ENCODE assay signal across 22 cellular contexts in genomic region chr1:180290265-180291001, GRCh38.
DNase-seq lines count a peak whose midpoint lies in the region; ATAC-seq, FAIRE-seq and TF ChIP-seq lines count a peak whose summit lies in the region.
"Had no signal": no experiment of that assay in that cellular context is flagged by ENCODE, and none has a peak within 500 bp of the region (broad histone marks: within the 10 kb centered on the region; RNA-seq: fewer than 3 reads in every experiment).

No MANE protein-coding gene starts in this region.

- H3K27ac ChIP-seq in GM12878 (ENCODE audit: control insufficient read depth, insufficient read depth) (peak overlapping the region; percentile 61), right lobe of liver (peak overlapping the region in 2 of 3 donors; percentile 4 to 58), transverse colon (peak overlapping the region in 3 of 4 donors; percentile 24 to 54 (median 52))
- H3K27ac ChIP-seq: breast epithelium, epithelial cell of prostate had no signal

- H3K4me3 Mint-ChIP-seq in natural killer cell treated with Interleukin-12 subunit alpha and Interleukin-12 subunit beta and Interleukin-15 and Interleukin-18, amount 100 ng/mL, for 72 hours = peak overlapping the region; percentile 2
- no peak overlapping the region for H3K4me3 Mint-ChIP-seq in natural killer cell
- H3K4me3 Mint-ChIP-seq: activated CD8-positive, alpha-beta T cell treated with anti-CD3 and anti-CD28 coated beads, Interleukin-2, amount 10 ng/mL, durations not matched to agents 7 days and 5 days; IgD-negative memory B cell had no signal

- BruUV-seq in GM12878 (replicated peaks; lab: Mats Ljungman, UMichigan) = no TSS peak

- no peaks in the 10 kb centered on the region for H3K79me2 ChIP-seq in GM12878 (ENCODE audit: control insufficient read depth, insufficient read depth, low read length)

- TF ChIP-seq EP300 in GM12878 (IDR thresholded peaks at IDR 0.05; ENCODE audit: borderline replicate concordance in 1 of 2, control insufficient read depth in 1 of 2, low read depth in 2 of 2, low read length in 2 of 2) = no peak
- no peak for TF ChIP-seq EP300 in transverse colon (IDR thresholded peaks at IDR 0.05; ENCODE audit: low read depth)

- no peaks in the 10 kb centered on the region for H4K20me1 ChIP-seq in GM12878 (ENCODE audit: control insufficient read depth, insufficient read depth)

- CTCF ChIA-PET in GM12878 (lab: Yijun Ruan, JAX) = interaction anchor here (1.0 to 1.2 kb wide), 3 partner anchors 11 to 77 kb away, joined by 3 to 4 read pairs (median 3); no protein-coding TSS in a partner anchor

- H3K4me1 ChIP-seq in GM12878 (ENCODE audit: control insufficient read depth, insufficient read depth, low read length) (no peaks in the 10 kb centered on the region), right lobe of liver (peaks cover 0 to 14% (median 3%) of the 10 kb centered on the region in 4 donors), transverse colon (peaks cover 0 to 23% (median 4%) of the 10 kb centered on the region in 4 donors)
- H3K4me1 ChIP-seq: breast epithelium had no signal

- TF ChIP-seq RAD21 in GM12878 (IDR thresholded peaks at IDR 0.05; ENCODE audit: insufficient read depth, low read depth, low read length) = no peak

- H3K27me3 ChIP-seq in GM12878 (replicated peaks in 1 of 2; ENCODE audit: control insufficient read depth in 2 of 2, insufficient read depth in 2 of 2, low read length in 1 of 2) (no peaks in the 10 kb centered on the region), right lobe of liver (no peaks in the 10 kb centered on the region), transverse colon (no peaks in the 10 kb centered on the region), H7 (ENCODE audit: control insufficient read depth, insufficient read depth, low read length) (no peaks in the 10 kb centered on the region)
- H3K27me3 ChIP-seq: breast epithelium had no signal

- RAD21 ChIA-PET in GM12878 (lab: Charles Lee; ENCODE audit: unreplicated experiment) = no interaction called here

- H3K27me3 Mint-ChIP-seq in natural killer cell treated with Interleukin-12 subunit alpha and Interleukin-12 subunit beta and Interleukin-15 and Interleukin-18, amount 100 ng/mL, for 72 hours = no peaks in the 10 kb centered on the region
- H3K27me3 Mint-ChIP-seq in natural killer cell (ENCODE audit: low read depth in 2 of 2) = no peaks in the 10 kb centered on the region
- H3K27me3 Mint-ChIP-seq: CD4-positive, alpha-beta memory T cell; IgD-negative memory B cell had no signal

- SMC1A ChIA-PET in GM12878 (lab: Charles Lee; ENCODE audit: uncharacterized antibody, unreplicated experiment) = interaction anchor here (0.6 to 1.6 kb wide), 8 partner anchors 9 to 139 kb away, joined by 3 to 6 read pairs (median 3); no protein-coding TSS in a partner anchor

- H3K9me3 ChIP-seq in GM12878 (replicated peaks; ENCODE audit: control insufficient read depth, insufficient read depth, low read length) (no peaks in the 10 kb centered on the region; the same call in 2 of the 3 replicates), right lobe of liver (no peaks in the 10 kb centered on the region), transverse colon (no peaks in the 10 kb centered on the region)
- H3K9me3 ChIP-seq: breast epithelium had no signal

- ATAC-seq in natural killer cell treated with Interleukin-12 subunit alpha and Interleukin-12 subunit beta and Interleukin-15 and Interleukin-18, amount 100 ng/mL, for 72 hours = no peak
- ATAC-seq in natural killer cell (no peak), GM12878 (peak; percentile 25), right lobe of liver (peak in 3 of 4 donors; percentile 13 to 54 (median 39))
- ATAC-seq: activated CD8-positive, alpha-beta T cell treated with anti-CD3 and anti-CD28 coated beads, Interleukin-2, amount 10 ng/mL, durations not matched to agents 7 days and 5 days; activated naive CD4-positive, alpha-beta T cell treated with anti-CD3 and anti-CD28 coated beads, Interleukin-2, amount 50 U/mL, for 72 hours; left ventricle myocardium superior had no signal

- no peak overlapping the region for H3K27ac Mint-ChIP-seq in natural killer cell treated with Interleukin-12 subunit alpha and Interleukin-12 subunit beta and Interleukin-15 and Interleukin-18, amount 100 ng/mL, for 72 hours
- H3K27ac Mint-ChIP-seq in natural killer cell = no peak overlapping the region
- H3K27ac Mint-ChIP-seq: activated CD8-positive, alpha-beta T cell treated with anti-CD3 and anti-CD28 coated beads, Interleukin-2, amount 10 ng/mL, durations not matched to agents 7 days and 5 days; activated T-helper 2 cell treated with anti-CD3 and anti-CD28 coated beads, Interferon-gamma antibody, Interleukin-2, Interleukin-4, amounts not matched to agents 10 μg/mL and 5 μg/mL and 100 μg/mL, durations not matched to agents 14 hours and 24 hours and 36 hours; IgD-negative memory B cell had no signal

- H3K4me1 Mint-ChIP-seq in natural killer cell treated with Interleukin-12 subunit alpha and Interleukin-12 subunit beta and Interleukin-15 and Interleukin-18, amount 100 ng/mL, for 72 hours (ENCODE audit: low read depth in 2 of 2) = peaks cover 16 to 18% of the 10 kb centered on the region in 2 donors
- H3K4me1 Mint-ChIP-seq in natural killer cell = peaks cover 10 to 16% of the 10 kb centered on the region in 2 donors

- TF ChIP-seq CTCF in natural killer cell (IDR thresholded peaks at IDR 0.05) (no peak), GM12878 (IDR thresholded peaks at IDR 0.05 in 2 of 3, conservative IDR thresholded peaks at IDR 0.05 in 1 of 3; ENCODE audit: control insufficient read depth in 2 of 3, extremely low read depth in 1 of 3, insufficient read depth in 1 of 3, low read depth in 3 of 3, low read length in 3 of 3) (no peak), right lobe of liver (IDR thresholded peaks at IDR 0.05) (no peak), transverse colon (IDR thresholded peaks at IDR 0.05) (no peak)

- FAIRE-seq in GM12878 (lab: Jason Lieb, UNC) = no peak
- no peak for FAIRE-seq in frontal cortex (lab: Jason Lieb, UNC)

- H3K9ac ChIP-seq in GM12878 (ENCODE audit: control insufficient read depth, insufficient read depth, low read length) = no peak overlapping the region

- H3K36me3 ChIP-seq in GM12878 (ENCODE audit: control insufficient read depth in 2 of 2, insufficient read depth in 2 of 2, low read length in 1 of 2) = peaks cover 0 to 3% of the 10 kb centered on the region in 2 experiments; a peak in 1 of 4 replicates
- H3K36me3 ChIP-seq in right lobe of liver = no peaks in the 10 kb centered on the region
- peaks cover 0 to 9% (median 0%) of the 10 kb centered on the region in 4 donors for H3K36me3 ChIP-seq in transverse colon
- peaks cover 2% of the 10 kb centered on the region; the same call in 1 of the 2 replicates for H3K36me3 ChIP-seq in H7 (replicated peaks; ENCODE audit: control insufficient read depth, insufficient read depth, low read length)
- H3K36me3 ChIP-seq: breast epithelium had no signal

- WGBS in GM12878 (ENCODE audit: insufficient coverage, insufficient replicate concordance, low lambda C conversion rate, missing lambda C conversion rate) = 98% methylated on average over 6 of the region's 6 CpGs
- 91% methylated on average over 6 of the region's 6 CpGs for WGBS in right lobe of liver (ENCODE audit: insufficient coverage, low coverage, low lambda C conversion rate, missing lambda C conversion rate)
- WGBS in transverse colon (ENCODE audit: low coverage in 1 of 2), 2 donors = 82 to 92% methylated on average over 4 to 6 of the region's 6 CpGs

- no peak overlapping the region for H3K4me2 ChIP-seq in GM12878 (ENCODE audit: control insufficient read depth, insufficient read depth)

- in situ Hi-C loops in GM12878 (cut with MboI) = no loop called here
- in situ Hi-C loops in transverse colon (cut with MboI; ENCODE audit: low pct_ligation_motif_present in 1 of 4, low pct_unique_long_range_greater_than_20kb in 1 of 4, low sequenced_read_pairs in 3 of 4) = no loop called here

- H3K4me3 ChIP-seq in GM12878 = no peak overlapping the region
- H3K4me3 ChIP-seq in right lobe of liver = no peak overlapping the region
- no peak overlapping the region for H3K4me3 ChIP-seq in transverse colon
- no peak overlapping the region for H3K4me3 ChIP-seq in H7 (ENCODE audit: insufficient read depth, low read depth, low read length)
- H3K4me3 ChIP-seq: breast epithelium had no signal

- peaks cover 5% of the 10 kb centered on the region for H3K36me3 Mint-ChIP-seq in natural killer cell treated with Interleukin-12 subunit alpha and Interleukin-12 subunit beta and Interleukin-15 and Interleukin-18, amount 100 ng/mL, for 72 hours
- no peaks in the 10 kb centered on the region for H3K36me3 Mint-ChIP-seq in natural killer cell

- no peaks in the 10 kb centered on the region for H3K9me3 Mint-ChIP-seq in natural killer cell treated with Interleukin-12 subunit alpha and Interleukin-12 subunit beta and Interleukin-15 and Interleukin-18, amount 100 ng/mL, for 72 hours
- no peaks in the 10 kb centered on the region for H3K9me3 Mint-ChIP-seq in natural killer cell

- H2AFZ ChIP-seq in GM12878 (ENCODE audit: control insufficient read depth, low read depth, low read length) = no peak overlapping the region

- DNase-seq in natural killer cell treated with Interleukin-12 subunit alpha and Interleukin-12 subunit beta and Interleukin-15 and Interleukin-18, amount 100 ng/mL, for 72 hours (ENCODE audit: low spot score) = no peak
- DNase-seq in natural killer cell (no peak), GM12878 (ENCODE audit: low read depth, low spot score) (no peak), right lobe of liver (no peak), transverse colon (no peak), GM19240 (ENCODE audit: insufficient read length, low spot score) (no peak), frontal cortex (ENCODE audit: low spot score in 2 of 2) (no peak), H7 (no peak)
- DNase-seq: activated CD8-positive, alpha-beta T cell treated with anti-CD3 and anti-CD28 coated beads, Interleukin-2, amount 10 ng/mL, durations not matched to agents 7 days and 5 days; AML-193; CD4-positive, alpha-beta memory T cell; effector memory CD4-positive, alpha-beta T cell; left ventricle myocardium superior; NCI-H1048; SHP77 treated with DMSO at 0.1 percent for 48 hours; stimulated activated CD4-positive, alpha-beta T cell treated with anti-CD3 and anti-CD28 coated beads, Interleukin-15, amount 100 ng/mL, for 24 hours; stimulated activated naive CD4-positive, alpha-beta T cell had no signal

- POLR2A ChIA-PET in GM12878 (lab: Charles Lee) = no interaction called here

- intact Hi-C loops in natural killer cell (cut with micrococcal nuclease) = no loop called here
- intact Hi-C loops in GM12878 (cut with micrococcal nuclease; ENCODE audit: unreplicated experiment) = no loop called here
- intact Hi-C loops in right lobe of liver (cut with DNase I) = no loop called here
- intact Hi-C loops in transverse colon (cut with DNase I; ENCODE audit: low total_unique reads) = no loop called here

- TF ChIP-seq POLR2A in GM12878 (IDR thresholded peaks at IDR 0.05; ENCODE audit: low read depth, low read length) = no peak
- no peak for TF ChIP-seq POLR2A in right lobe of liver (IDR thresholded peaks at IDR 0.05)
- TF ChIP-seq POLR2A in transverse colon (IDR thresholded peaks at IDR 0.05) = no peak

TF ChIP-seq in GM12878, 131 proteins besides CTCF, POLR2A, EP300 and RAD21 (continues in another document):
- TF ChIP-seq CREB1 (IDR thresholded peaks at IDR 0.05; ENCODE audit: low read depth) (no peak), POLR2AphosphoS2 (IDR thresholded peaks at IDR 0.05; ENCODE audit: low read depth, low read length) (no peak), FOS (IDR thresholded peaks at IDR 0.05; ENCODE audit: borderline replicate concordance, extremely low read depth, insufficient read length) (no peak)

Comparison
In these comparisons a context has a peak if more than half of its experiments do, and no peak if none do; other contexts are left out.
1. ATAC-seq: peak in GM12878 (single experiment) and right lobe of liver (3 of 4); none in natural killer cell treated with Interleukin-12 subunit alpha and Interleukin-12 subunit beta and Interleukin-15 and Interleukin-18, amount 100 ng/mL, for 72 hours (0 of 2) and natural killer cell (0 of 3).
2. Peak in every context shown above with its lines, with median percentiles within 50 percentile points of each other: H3K27ac ChIP-seq.